In the genomic region with DNA sequence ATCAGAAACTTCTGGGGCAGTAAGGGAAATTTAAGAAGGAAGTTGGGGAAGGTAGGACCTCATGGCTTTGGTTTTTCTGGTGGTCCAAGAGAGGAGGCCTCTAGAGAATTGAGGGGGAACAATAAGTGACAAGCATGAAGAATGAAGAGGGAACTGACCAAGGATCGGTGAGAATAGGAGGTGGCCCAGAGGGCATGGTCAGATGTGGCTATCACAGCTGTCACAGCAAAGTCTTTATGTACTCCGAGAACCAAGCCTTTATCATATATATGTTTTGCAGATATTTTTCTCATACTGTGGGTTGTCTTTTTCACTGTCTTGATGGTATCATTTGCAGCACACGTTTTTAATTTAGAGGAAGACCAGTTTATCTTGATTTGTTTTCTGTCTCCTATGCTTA, we compare ENCODE assay signal across 11 cellular contexts.
A peak's percentile ranks its signal among the peaks of the same experiment; 100 is the strongest.
DNase-seq lines count a peak whose midpoint lies in the region; ATAC-seq and TF ChIP-seq lines count a peak whose summit lies in the region.
"Had no signal": no experiment of that assay in that cellular context is flagged by ENCODE, and none has a peak within 500 bp of the region (broad histone marks: within the 10 kb centered on the region; RNA-seq: fewer than 3 reads in every experiment).

No MANE protein-coding gene starts in this region.

- TF ChIP-seq CTCF in Peyer's patch (IDR thresholded peaks at IDR 0.05) (no peak), WERI-Rb-1 (IDR thresholded peaks at IDR 0.05; ENCODE audit: low read depth, low read length) (no peak)

- H3K36me3 ChIP-seq in Peyer's patch (no peaks in the 10 kb centered on the region), stomach smooth muscle (ENCODE audit: control insufficient read depth in 2 of 2, insufficient read depth in 2 of 2, low read length in 2 of 2) (peaks cover 0 to 4% of the 10 kb centered on the region in 2 donors), WERI-Rb-1 (peaks cover 20% of the 10 kb centered on the region)

- H3K36me3 Mint-ChIP-seq in activated CD4-positive, alpha-beta T cell treated with anti-CD3 and anti-CD28 coated beads for 36 hours (ENCODE audit: low read depth) = peaks cover 54% of the 10 kb centered on the region
- H3K36me3 Mint-ChIP-seq in immature natural killer cell = peaks cover 20 to 42% (median 22%) of the 10 kb centered on the region in 3 donors

- POLR2A ChIA-PET in activated CD4-positive, alpha-beta T cell treated with anti-CD3 and anti-CD28 coated beads for 36 hours (lab: Charles Lee) = interaction anchor here (0.5 to 4.3 kb wide), 8 partner anchors 10 to 693 kb away, joined by 3 to 182 read pairs (median 4); no protein-coding TSS in a partner anchor

- no peaks in the 10 kb centered on the region for H3K27me3 ChIP-seq in Peyer's patch
- no peaks in the 10 kb centered on the region for H3K27me3 ChIP-seq in stomach smooth muscle (ENCODE audit: control insufficient read depth in 1 of 2, insufficient read depth in 2 of 2, low read length in 2 of 2)
- no peaks in the 10 kb centered on the region for H3K27me3 ChIP-seq in WERI-Rb-1 (ENCODE audit: insufficient read depth, low read depth, severe bottlenecking)

- intact Hi-C loops in activated CD4-positive, alpha-beta T cell treated with anti-CD3 and anti-CD28 coated beads for 36 hours (cut with DNase I, micrococcal nuclease) = loop anchor here (1.0 to 2.0 kb wide), 8 partner anchors 10 to 119 kb away; no protein-coding TSS in a partner anchor

- H3K27me3 Mint-ChIP-seq in activated CD4-positive, alpha-beta T cell treated with anti-CD3 and anti-CD28 coated beads for 36 hours = no peaks in the 10 kb centered on the region
- H3K27me3 Mint-ChIP-seq in immature natural killer cell (ENCODE audit: low read depth in 3 of 3) = peaks cover 8 to 50% (median 18%) of the 10 kb centered on the region in 3 donors

- no peaks in the 10 kb centered on the region for H3K9me3 Mint-ChIP-seq in activated CD4-positive, alpha-beta T cell treated with anti-CD3 and anti-CD28 coated beads for 36 hours (ENCODE audit: low read depth)
- no peaks in the 10 kb centered on the region for H3K9me3 Mint-ChIP-seq in immature natural killer cell

- no peak for DNase-seq in activated CD4-positive, alpha-beta T cell treated with anti-CD3 and anti-CD28 coated beads for 36 hours
- DNase-seq in activated CD4-positive, alpha-beta T cell treated with anti-CD3 and anti-CD28 coated beads for 1 hour = no peak
- DNase-seq in Peyer's patch = no peak
- peak in 1 of 3 donors; percentile 25 for DNase-seq in immature natural killer cell
- DNase-seq in WERI-Rb-1 = no peak
- DNase-seq: 8988T; NCI-H1417 treated with DMSO at 0.1 percent for 48 hours; stimulated activated CD4-positive, alpha-beta T cell treated with anti-CD3 and anti-CD28 coated beads, Interleukin-4, amount 100 ng/mL, for 4 hours had no signal

- H3K9me3 ChIP-seq in Peyer's patch = no peaks in the 10 kb centered on the region
- H3K9me3 ChIP-seq in stomach smooth muscle (ENCODE audit: control insufficient read depth in 2 of 2, low read length in 2 of 2) = no peaks in the 10 kb centered on the region
- no peaks in the 10 kb centered on the region for H3K9me3 ChIP-seq in WERI-Rb-1 (ENCODE audit: severe bottlenecking)

- no peak for ATAC-seq in activated CD4-positive, alpha-beta T cell treated with anti-CD3 and anti-CD28 coated beads for 36 hours
- no peak for ATAC-seq in GM21619 (IDR thresholded peaks at IDR 0.05; ENCODE audit: unreplicated experiment)
- no peak for ATAC-seq in activated CD4-positive, CD25-positive, alpha-beta regulatory T cell treated with anti-CD3 and anti-CD28 coated beads, Interleukin-2, amount 50 U/mL, for 24 hours

- peak overlapping the region; percentile 92 to 94 (median 92) for H3K27ac ChIP-seq in Peyer's patch
- H3K27ac ChIP-seq in stomach smooth muscle (ENCODE audit: low read length) = peak overlapping the region; percentile 95
- H3K27ac ChIP-seq in WERI-Rb-1 = no peak overlapping the region

- H3K4me3 Mint-ChIP-seq in activated CD4-positive, alpha-beta T cell treated with anti-CD3 and anti-CD28 coated beads for 36 hours = peak overlapping the region; percentile 68
- peak overlapping the region; percentile 83 to 94 (median 86) for H3K4me3 Mint-ChIP-seq in immature natural killer cell

- H3K4me3 ChIP-seq in Peyer's patch = peak overlapping the region in 1 of 4 donors; percentile 29
- no peak overlapping the region for H3K4me3 ChIP-seq in stomach smooth muscle (ENCODE audit: low read length in 2 of 2)
- H3K4me3 ChIP-seq in WERI-Rb-1 (ENCODE audit: low read depth, low read length) = no peak overlapping the region

- H3K27ac Mint-ChIP-seq in activated CD4-positive, alpha-beta T cell treated with anti-CD3 and anti-CD28 coated beads for 36 hours = peak overlapping the region; percentile 97
- H3K27ac Mint-ChIP-seq in immature natural killer cell = peak overlapping the region; percentile 99 to 100 (median 99)

- no peak overlapping the region for H3K9ac ChIP-seq in stomach smooth muscle (ENCODE audit: low read length in 2 of 2)

- no peak for TF ChIP-seq POLR2A in Peyer's patch (IDR thresholded peaks at IDR 0.05)

- peaks cover 0 to 15% (median 7%) of the 10 kb centered on the region in 4 donors for H3K4me1 ChIP-seq in Peyer's patch
- peaks cover 41% of the 10 kb centered on the region for H3K4me1 ChIP-seq in stomach smooth muscle (ENCODE audit: control insufficient read depth, insufficient read depth, low read length)

- peaks cover 90% of the 10 kb centered on the region for H3K4me1 Mint-ChIP-seq in activated CD4-positive, alpha-beta T cell treated with anti-CD3 and anti-CD28 coated beads for 36 hours
- H3K4me1 Mint-ChIP-seq in immature natural killer cell = peaks cover 94 to 100% of the 10 kb centered on the region in 2 donors

- CTCF ChIA-PET in activated CD4-positive, alpha-beta T cell treated with anti-CD3 and anti-CD28 coated beads for 36 hours (lab: Charles Lee) = interaction anchor here (0.6 to 5.6 kb wide), 7 partner anchors 10 to 96 kb away, joined by 3 to 64 read pairs (median 4); no protein-coding TSS in a partner anchor
